ENCODE assay signal across 19 cellular contexts in genomic region chr6:159075506-159076100, GRCh38. TPM values are rescaled to one million over a fixed set of nuclear protein-coding genes. Genes with fewer than 3 reads are reported as not detected.
A peak's percentile ranks its signal among the peaks of the same experiment; 100 is the strongest.
DNase-seq lines count a peak whose midpoint lies in the region; ATAC-seq and TF ChIP-seq lines count a peak whose summit lies in the region.
"Had no signal": no experiment of that assay in that cellular context is flagged by ENCODE, and none has a peak within 500 bp of the region (broad histone marks: within the 10 kb centered on the region; RNA-seq: fewer than 3 reads in every experiment).

No MANE protein-coding gene starts in this region.

- intact Hi-C loops in lower lobe of right lung (cut with DNase I): no loop called here

- no peak overlapping the region for H3K4me3 ChIP-seq in lower lobe of right lung
- H3K4me3 ChIP-seq: transverse colon had no signal

- H3K9me3 Mint-ChIP-seq in stimulated activated effector memory CD8-positive, alpha-beta T cell treated with anti-CD3 and anti-CD28 coated beads, Interleukin-12 subunit alpha, Interleukin-12 subunit beta, amount 100 ng/mL, for 72 hours: no peaks in the 10 kb centered on the region
- H3K9me3 Mint-ChIP-seq: CD8-positive, alpha-beta T cell; dendritic cell treated with granulocyte-macrophage colony-stimulating factor and Interleukin-4, amounts not matched to agents 40 ng/mL and 50 ng/mL, for 4 days; T-cell had no signal

- H3K27me3 ChIP-seq in lower lobe of right lung (ENCODE audit: low read depth): no peaks in the 10 kb centered on the region
- H3K27me3 ChIP-seq: transverse colon had no signal

- H3K4me3 Mint-ChIP-seq in stimulated activated effector memory CD8-positive, alpha-beta T cell treated with anti-CD3 and anti-CD28 coated beads, Interleukin-12 subunit alpha, Interleukin-12 subunit beta, amount 100 ng/mL, for 72 hours: peak overlapping the region; percentile 67
- H3K4me3 Mint-ChIP-seq: CD8-positive, alpha-beta T cell; dendritic cell treated with granulocyte-macrophage colony-stimulating factor and Interleukin-4, amounts not matched to agents 40 ng/mL and 50 ng/mL, for 4 days; T-cell had no signal

- peaks cover 5% of the 10 kb centered on the region for H3K36me3 Mint-ChIP-seq in stimulated activated effector memory CD8-positive, alpha-beta T cell treated with anti-CD3 and anti-CD28 coated beads, Interleukin-12 subunit alpha, Interleukin-12 subunit beta, amount 100 ng/mL, for 72 hours
- H3K36me3 Mint-ChIP-seq: CD8-positive, alpha-beta T cell; T-cell had no signal

- ATAC-seq in stimulated activated effector memory CD8-positive, alpha-beta T cell treated with anti-CD3 and anti-CD28 coated beads, Interleukin-12 subunit alpha, Interleukin-12 subunit beta, amount 100 ng/mL, for 72 hours: no peak
- ATAC-seq in HG03025 (IDR thresholded peaks at IDR 0.05; ENCODE audit: low FRiP score, unreplicated experiment) (no peak), GM21447 (IDR thresholded peaks at IDR 0.05; ENCODE audit: unreplicated experiment) (no peak), lower lobe of right lung (no peak)
- ATAC-seq: CD8-positive, alpha-beta T cell; PC-3; T-cell had no signal

- peaks cover 75% of the 10 kb centered on the region for H3K4me1 Mint-ChIP-seq in stimulated activated effector memory CD8-positive, alpha-beta T cell treated with anti-CD3 and anti-CD28 coated beads, Interleukin-12 subunit alpha, Interleukin-12 subunit beta, amount 100 ng/mL, for 72 hours

- H3K27ac ChIP-seq in lower lobe of right lung: no peak overlapping the region
- H3K27ac ChIP-seq: transverse colon had no signal

- DNase-seq in NCI-H2171 treated with DMSO at 0.1 percent for 48 hours (lab: John Stamatoyannopoulos, UW) (peak; percentile 9), NCI-H2171 (lab: John Stamatoyannopoulos, UW) (no peak), RPMI8226 (peak; percentile 33), cerebellum (ENCODE audit: low spot score) (peak; percentile 30), lower lobe of right lung (no peak)
- DNase-seq in stimulated activated effector memory CD8-positive, alpha-beta T cell treated with anti-CD3 and anti-CD28 coated beads, Interleukin-12 subunit alpha, Interleukin-12 subunit beta, amount 100 ng/mL, for 72 hours (ENCODE audit: low spot score in 2 of 2): peak in 1 of 2 donors; percentile 40
- DNase-seq: 8988T; activated T-cell treated with anti-CD3 and anti-CD28 coated beads for 4 hours; CD8-positive, alpha-beta T cell; GF-D8; NCI-H1105 treated with DMSO at 0.1 percent for 48 hours; NCI-H510A; PC-3; T-cell; transverse colon had no signal

- H3K4me1 ChIP-seq in lower lobe of right lung: peaks cover 3% of the 10 kb centered on the region

- H3K36me3 ChIP-seq in lower lobe of right lung: no peaks in the 10 kb centered on the region
- H3K36me3 ChIP-seq: transverse colon had no signal

- H3K9me3 ChIP-seq in lower lobe of right lung: no peaks in the 10 kb centered on the region
- H3K9me3 ChIP-seq: transverse colon had no signal

- no peak overlapping the region for H3K27ac Mint-ChIP-seq in stimulated activated effector memory CD8-positive, alpha-beta T cell treated with anti-CD3 and anti-CD28 coated beads, Interleukin-12 subunit alpha, Interleukin-12 subunit beta, amount 100 ng/mL, for 72 hours
- H3K27ac Mint-ChIP-seq: CD8-positive, alpha-beta T cell; dendritic cell treated with granulocyte-macrophage colony-stimulating factor and Interleukin-4, amounts not matched to agents 40 ng/mL and 50 ng/mL, for 4 days; T-cell had no signal

- no peak for TF ChIP-seq CTCF in lower lobe of right lung (IDR thresholded peaks at IDR 0.05)

RNA-seq across cellular contexts. Expression of gene TAGAP, which starts 30.8 kb away (rescaled TPM):
- total RNA-seq in cerebellum: 2.4 TPM
- total RNA-seq in lower lobe of right lung: 17.1 TPM
- total RNA-seq: fibroblast of lung, PC-3 had no signal

Comparison
In these comparisons a context has a peak if more than half of its experiments do, and no peak if none do; other contexts are left out.
1. DNase-seq: peak in NCI-H2171 treated with DMSO at 0.1 percent for 48 hours (single experiment), RPMI8226 (single experiment) and cerebellum (single experiment); none in NCI-H2171 (single experiment) and lower lobe of right lung (single experiment).